ENCODE assay signal across 9 cellular contexts in genomic region chr4:173014113-173014558, GRCh38.
DNase-seq lines count a peak whose midpoint lies in the region; ATAC-seq and TF ChIP-seq lines count a peak whose summit lies in the region.
"Had no signal": no experiment of that assay in that cellular context is flagged by ENCODE, and none has a peak within 500 bp of the region (broad histone marks: within the 10 kb centered on the region; RNA-seq: fewer than 3 reads in every experiment).

No MANE protein-coding gene starts in this region.

- ATAC-seq in HG02852 (IDR thresholded peaks at IDR 0.05; ENCODE audit: unreplicated experiment) (no peak), HG03520 (IDR thresholded peaks at IDR 0.05; ENCODE audit: unreplicated experiment) (no peak)

- H3K9me3 Mint-ChIP-seq in brain, result peaks cover 0 to 5% (median 0%) of the 10 kb centered on the region in 5 experiments
- H3K9me3 Mint-ChIP-seq: immature natural killer cell had no signal

- TF ChIP-seq CTCF in C4-2B (conservative IDR thresholded peaks at IDR 0.05), result no peak
- TF ChIP-seq CTCF in brain (conservative IDR thresholded peaks at IDR 0.05), result no peak
- no peak for TF ChIP-seq CTCF in GM13977 (IDR thresholded peaks at IDR 0.05; ENCODE audit: extremely low read depth, insufficient read depth, missing control alignments)

- H3K27ac Mint-ChIP-seq in brain, result peak overlapping the region in 4 of 5 experiments; percentile 29 to 71 (median 57)
- H3K27ac Mint-ChIP-seq: immature natural killer cell had no signal

- peak overlapping the region; percentile 31 for H3K27ac ChIP-seq in C4-2B

- in situ Hi-C loops in KBM-7 (cut with MboI; ENCODE audit: low pct_unique_long_range_greater_than_20kb, low sequenced_read_pairs), result loop anchor here (25.0 kb wide), 1 partner anchor 398 kb away; no protein-coding TSS in a partner anchor
- in situ Hi-C loops in GM13977 (cut with MboI; ENCODE audit: low pct_unique_long_range_greater_than_20kb, low sequenced_read_pairs, unreplicated experiment), result loop anchor here (10.0 kb wide), 1 partner anchor 411 kb away; no protein-coding TSS in a partner anchor

- DNase-seq in KBM-7 (peak; percentile 39), iris pigment epithelial cell (ENCODE audit: low read depth) (peak; percentile 84), T1000 (lab: John Stamatoyannopoulos, UW) (no peak), GM13977 (ENCODE audit: low spot score) (no peak)

- peaks cover 23% of the 10 kb centered on the region for H3K4me1 Mint-ChIP-seq in brain
- H3K4me1 Mint-ChIP-seq: immature natural killer cell had no signal

- no peak overlapping the region for H3K4me3 Mint-ChIP-seq in brain
- H3K4me3 Mint-ChIP-seq: immature natural killer cell had no signal

- H3K36me3 Mint-ChIP-seq in brain, result no peaks in the 10 kb centered on the region
- H3K36me3 Mint-ChIP-seq: immature natural killer cell had no signal

- peaks cover 2% of the 10 kb centered on the region for H3K27me3 Mint-ChIP-seq in brain

Comparison
In these comparisons a context has a peak if more than half of its experiments do, and no peak if none do; other contexts are left out.
1. DNase-seq: peak in KBM-7 (single experiment) and iris pigment epithelial cell (single experiment); none in T1000 (single experiment) and GM13977 (single experiment).